Comparison of ENCODE assay signal across 10 cellular contexts in the genomic region with DNA sequence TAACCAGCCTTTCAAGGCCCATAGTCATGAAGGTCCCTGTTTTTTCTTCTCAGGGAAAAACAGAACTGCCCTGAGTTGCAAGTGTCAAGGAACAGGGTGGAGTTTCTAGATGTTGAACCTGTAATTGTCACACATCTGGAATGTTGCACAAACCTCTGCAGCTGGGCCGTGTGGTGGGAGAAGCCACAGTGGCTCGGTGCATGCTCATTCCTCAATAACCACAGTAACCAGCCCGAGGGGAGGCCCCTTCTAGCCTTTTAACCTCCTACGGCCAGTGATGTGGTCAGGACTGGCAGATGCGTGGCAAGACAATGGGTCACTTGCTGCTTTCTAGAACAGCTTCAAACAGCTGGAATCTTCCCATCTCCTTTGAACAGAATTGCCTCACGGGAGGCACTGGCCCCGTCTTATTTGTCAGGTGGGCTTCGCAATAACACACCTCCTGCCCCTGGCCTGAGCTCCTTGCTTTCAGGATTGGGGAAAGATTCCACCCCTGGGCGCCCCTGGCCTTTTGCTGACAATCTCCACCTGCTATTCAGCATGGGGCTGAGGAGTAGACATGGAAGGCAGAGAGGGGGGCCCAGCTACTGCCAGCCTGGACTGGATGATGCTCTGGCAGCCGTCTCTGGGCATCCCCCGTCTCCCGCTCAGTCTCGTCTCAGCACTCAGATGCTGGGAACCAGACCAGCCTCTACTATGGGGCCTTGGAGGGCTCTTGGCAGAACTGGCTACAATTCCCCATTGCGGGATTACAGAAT.
DNase-seq lines count a peak whose midpoint lies in the region; ATAC-seq and FAIRE-seq lines count a peak whose summit lies in the region.
"Had no signal": no experiment of that assay in that cellular context is flagged by ENCODE, and none has a peak within 500 bp of the region (broad histone marks: within the 10 kb centered on the region; RNA-seq: fewer than 3 reads in every experiment).

No MANE protein-coding gene starts in this region.

- H3K9me3 Mint-ChIP-seq in activated CD4-positive, alpha-beta memory T cell treated with anti-CD3 and anti-CD28 coated beads, Interleukin-2, amount 10 ng/mL, durations not matched to agents 7 days and 5 days: no peaks in the 10 kb centered on the region

- peak; percentile 44 for ATAC-seq in HG03342 (IDR thresholded peaks at IDR 0.05; ENCODE audit: unreplicated experiment)

- DNase-seq in GM18507 (ENCODE audit: extremely low spot score, insufficient read length, low read depth): no peak
- DNase-seq in activated CD4-positive, alpha-beta memory T cell treated with anti-CD3 and anti-CD28 coated beads, Interleukin-2, amount 10 ng/mL, durations not matched to agents 7 days and 5 days: peak; percentile 27
- peak; percentile 90 for DNase-seq in myocyte (ENCODE audit: low read depth)
- DNase-seq in HT-29 (ENCODE audit: low spot score): no peak
- no peak for DNase-seq in NCI-H1092 treated with DMSO at 0.1 percent for 48 hours (lab: John Stamatoyannopoulos, UW)
- DNase-seq in NCI-H2081 treated with DMSO at 0.1 percent for 48 hours (lab: John Stamatoyannopoulos, UW): no peak
- no peak for DNase-seq in G401 (ENCODE audit: low spot score)
- DNase-seq: NCI-H510A had no signal

- no peak overlapping the region for H3K4me3 Mint-ChIP-seq in activated CD4-positive, alpha-beta memory T cell treated with anti-CD3 and anti-CD28 coated beads, Interleukin-2, amount 10 ng/mL, durations not matched to agents 7 days and 5 days

- H3K36me3 Mint-ChIP-seq in activated CD4-positive, alpha-beta memory T cell treated with anti-CD3 and anti-CD28 coated beads, Interleukin-2, amount 10 ng/mL, durations not matched to agents 7 days and 5 days (ENCODE audit: low read depth): no peaks in the 10 kb centered on the region

- peak; percentile 12 for FAIRE-seq in GM18507 (lab: Jason Lieb, UNC)
- FAIRE-seq: TTC549 had no signal

- peaks cover 56% of the 10 kb centered on the region for H3K4me1 Mint-ChIP-seq in activated CD4-positive, alpha-beta memory T cell treated with anti-CD3 and anti-CD28 coated beads, Interleukin-2, amount 10 ng/mL, durations not matched to agents 7 days and 5 days

- POLR2A ChIA-PET in activated CD4-positive, alpha-beta memory T cell treated with anti-CD3 and anti-CD28 coated beads, Interleukin-2, amount 10 ng/mL, durations not matched to agents 7 days and 5 days (lab: Charles Lee): no interaction called here

- peak overlapping the region; percentile 24 for H3K27ac Mint-ChIP-seq in activated CD4-positive, alpha-beta memory T cell treated with anti-CD3 and anti-CD28 coated beads, Interleukin-2, amount 10 ng/mL, durations not matched to agents 7 days and 5 days

- peaks cover 10% of the 10 kb centered on the region for H3K27me3 Mint-ChIP-seq in activated CD4-positive, alpha-beta memory T cell treated with anti-CD3 and anti-CD28 coated beads, Interleukin-2, amount 10 ng/mL, durations not matched to agents 7 days and 5 days

- CTCF ChIA-PET in activated CD4-positive, alpha-beta memory T cell treated with anti-CD3 and anti-CD28 coated beads, Interleukin-2, amount 10 ng/mL, durations not matched to agents 7 days and 5 days (lab: Charles Lee): no interaction called here

- in situ Hi-C loops in G401 (cut with HindIII; ENCODE audit: low sequenced_read_pairs): no loop called here

Comparison
In these comparisons a context has a peak if more than half of its experiments do, and no peak if none do; other contexts are left out.
1. DNase-seq: peak in activated CD4-positive, alpha-beta memory T cell treated with anti-CD3 and anti-CD28 coated beads, Interleukin-2, amount 10 ng/mL, durations not matched to agents 7 days and 5 days (single experiment) and myocyte (single experiment); none in GM18507 (single experiment), HT-29 (single experiment), NCI-H1092 treated with DMSO at 0.1 percent for 48 hours (single experiment), NCI-H2081 treated with DMSO at 0.1 percent for 48 hours (single experiment) and G401 (single experiment).